1 cellular context compared by ENCODE assay signal in genomic region chr3:131216340-131216739, GRCh38.
TF ChIP-seq lines count a peak whose summit lies in the region.

No MANE protein-coding gene starts in this region.

TF ChIP-seq in SK-N-SH, 30 proteins besides CTCF, POLR2A, EP300 and RAD21 (continued from another document):
- TF ChIP-seq TAF1 (IDR thresholded peaks at IDR 0.05; ENCODE audit: borderline replicate concordance, low read depth, low read length) (no peak), ZBTB33 (IDR thresholded peaks at IDR 0.05; ENCODE audit: borderline replicate concordance, low read depth) (no peak), EZH2phosphoT487 (IDR thresholded peaks at IDR 0.05; ENCODE audit: borderline replicate concordance, low read depth) (no peak), IRF3 (IDR thresholded peaks at IDR 0.05; ENCODE audit: low read depth, low read length) (no peak)
